In genomic region chr6:158040804-158041347, GRCh38 we compare ENCODE assay signal across 1 cellular context.
TF ChIP-seq lines count a peak whose summit lies in the region.

No MANE protein-coding gene starts in this region.

TF ChIP-seq in IMR-90, 13 proteins besides CTCF, POLR2A, EP300 and RAD21 (continued from another document):
- TF ChIP-seq, protein P1, sequence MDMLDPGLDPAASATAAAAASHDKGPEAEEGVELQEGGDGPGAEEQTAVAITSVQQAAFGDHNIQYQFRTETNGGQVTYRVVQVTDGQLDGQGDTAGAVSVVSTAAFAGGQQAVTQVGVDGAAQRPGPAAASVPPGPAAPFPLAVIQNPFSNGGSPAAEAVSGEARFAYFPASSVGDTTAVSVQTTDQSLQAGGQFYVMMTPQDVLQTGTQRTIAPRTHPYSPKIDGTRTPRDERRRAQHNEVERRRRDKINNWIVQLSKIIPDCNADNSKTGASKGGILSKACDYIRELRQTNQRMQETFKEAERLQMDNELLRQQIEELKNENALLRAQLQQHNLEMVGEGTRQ (IDR thresholded peaks at IDR 0.05; ENCODE audit: low read depth, low read length) = no peak
- no peak for TF ChIP-seq MAFK (IDR thresholded peaks at IDR 0.05; ENCODE audit: low read depth, low read length)
